8 cellular contexts compared by ENCODE assay signal in genomic region chr9:137028281-137029057, GRCh38. TPM values are rescaled to one million over a fixed set of nuclear protein-coding genes. Genes with fewer than 3 reads are reported as not detected.
DNase-seq lines count a peak whose midpoint lies in the region; ATAC-seq, FAIRE-seq and TF ChIP-seq lines count a peak whose summit lies in the region.

No MANE protein-coding gene starts in this region.

- DNase-seq in NCI-H2081 (lab: John Stamatoyannopoulos, UW) (peak; percentile 68 to 70), NCI-H2081 treated with DMSO at 0.1 percent for 48 hours (lab: John Stamatoyannopoulos, UW) (no peak), SJCRH30 (peak; percentile 57 to 69), cardiac muscle cell (ENCODE audit: low read depth in 1 of 2, low spot score in 1 of 2) (peak; percentile 30 to 89), pancreas (peak in 5 of 6 donors; percentile 59 to 90 (median 71))

- H3K9me3 Mint-ChIP-seq in activated naive CD4-positive, alpha-beta T cell treated with anti-CD3 and anti-CD28 coated beads, Interleukin-2, amount 50 U/mL, for 24 hours: no peaks in the 10 kb centered on the region

- H3K36me3 Mint-ChIP-seq in activated naive CD4-positive, alpha-beta T cell treated with anti-CD3 and anti-CD28 coated beads, Interleukin-2, amount 50 U/mL, for 24 hours: no peaks in the 10 kb centered on the region

- peak; percentile 19 for TF ChIP-seq CTCF in cardiac muscle cell (IDR thresholded peaks at IDR 0.05; ENCODE audit: low read depth, low read length)
- TF ChIP-seq CTCF in pancreas (IDR thresholded peaks at IDR 0.05): peak in 2 of 4 donors; percentile 9 to 27

- no peaks in the 10 kb centered on the region for H3K9me3 ChIP-seq in HUES64 (ENCODE audit: insufficient read depth, low read depth, low read length)
- no peaks in the 10 kb centered on the region for H3K9me3 ChIP-seq in SJCRH30 (replicated peaks)
- no peaks in the 10 kb centered on the region for H3K9me3 ChIP-seq in cardiac muscle cell (ENCODE audit: low read depth)
- no peaks in the 10 kb centered on the region for H3K9me3 ChIP-seq in pancreas

- 4% methylated on average over 95 of the region's 95 CpGs for WGBS in HUES64
- WGBS in pancreas, 2 donors: 0% methylated on average over 67 to 95 of the region's 95 CpGs
- under 1% methylated on average over 95 of the region's 95 CpGs for WGBS in urinary bladder

- H3K27ac ChIP-seq in HUES64 (ENCODE audit: low read depth, low read length): no peak overlapping the region
- H3K27ac ChIP-seq in SJCRH30: no peak overlapping the region
- H3K27ac ChIP-seq in cardiac muscle cell: no peak overlapping the region
- H3K27ac ChIP-seq in pancreas: peak overlapping the region; percentile 13 to 54 (median 30)
- H3K27ac ChIP-seq in urinary bladder (ENCODE audit: low read depth): no peak overlapping the region

- peaks cover 25% of the 10 kb centered on the region for H3K4me1 Mint-ChIP-seq in activated naive CD4-positive, alpha-beta T cell treated with anti-CD3 and anti-CD28 coated beads, Interleukin-2, amount 50 U/mL, for 24 hours

- H3K36me3 ChIP-seq in HUES64 (ENCODE audit: insufficient read depth, low read length): no peaks in the 10 kb centered on the region
- H3K36me3 ChIP-seq in SJCRH30: no peaks in the 10 kb centered on the region
- H3K36me3 ChIP-seq in cardiac muscle cell: no peaks in the 10 kb centered on the region
- H3K36me3 ChIP-seq in pancreas: no peaks in the 10 kb centered on the region
- no peaks in the 10 kb centered on the region for H3K36me3 ChIP-seq in urinary bladder (ENCODE audit: insufficient read depth)

- ATAC-seq in pancreas: peak; percentile 68 to 77 (median 72)

- H3K4me3 ChIP-seq in HUES64 (ENCODE audit: low read length) (peak overlapping the region; percentile 62), SJCRH30 (peak overlapping the region; percentile 48), cardiac muscle cell (peak overlapping the region; percentile 92), pancreas (peak overlapping the region; percentile 49 to 68 (median 58)), urinary bladder (ENCODE audit: low read depth, low read length) (peak overlapping the region; percentile 64)

- H3K27me3 Mint-ChIP-seq in activated naive CD4-positive, alpha-beta T cell treated with anti-CD3 and anti-CD28 coated beads, Interleukin-2, amount 50 U/mL, for 24 hours: no peaks in the 10 kb centered on the region

- peak overlapping the region; percentile 69 for H3K4me3 Mint-ChIP-seq in activated naive CD4-positive, alpha-beta T cell treated with anti-CD3 and anti-CD28 coated beads, Interleukin-2, amount 50 U/mL, for 24 hours

- peak overlapping the region; percentile 41; the same call in 1 of the 2 replicates for H3K9ac ChIP-seq in HUES64 (ENCODE audit: low read depth, low read length)

- no peaks in the 10 kb centered on the region for H3K4me1 ChIP-seq in HUES64 (ENCODE audit: insufficient read depth, low read length)
- peaks cover 26% of the 10 kb centered on the region for H3K4me1 ChIP-seq in SJCRH30
- peaks cover 5% of the 10 kb centered on the region for H3K4me1 ChIP-seq in cardiac muscle cell (ENCODE audit: low read depth)
- peaks cover 15 to 21% (median 17%) of the 10 kb centered on the region in 3 donors for H3K4me1 ChIP-seq in pancreas
- no peaks in the 10 kb centered on the region for H3K4me1 ChIP-seq in urinary bladder (ENCODE audit: insufficient read depth)

- intact Hi-C loops in pancreas (cut with DNase I): loop anchor here in 1 of 3 donors (10.0 kb wide), 1 partner anchor 74 kb away; the partner anchor contains the start of gene LCN12

- no peak for FAIRE-seq in pancreas (lab: Jason Lieb, UNC)

- peak overlapping the region; percentile 65 for H3K27ac Mint-ChIP-seq in activated naive CD4-positive, alpha-beta T cell treated with anti-CD3 and anti-CD28 coated beads, Interleukin-2, amount 50 U/mL, for 24 hours

- H3K27me3 ChIP-seq in HUES64 (ENCODE audit: insufficient read depth, low read length) (peaks cover 22% of the 10 kb centered on the region), SJCRH30 (peaks cover 18% of the 10 kb centered on the region), cardiac muscle cell (no peaks in the 10 kb centered on the region), pancreas (no peaks in the 10 kb centered on the region)

RNA-seq across cellular contexts. Expression of gene ABCA2, which starts 0.4 kb away (rescaled TPM):
- polyA plus RNA-seq in HUES64 (2013, experiment 1 of 2): 5.8 TPM
- polyA plus RNA-seq in HUES64 (2013, experiment 2 of 2): 9.6 TPM
- total RNA-seq in SJCRH30 (2014; rRNA removed; shearing (Covaris generic)): 4.0 and 4.6 TPM in 2 replicates
- total RNA-seq in cardiac muscle cell: 48.7 and 56.7 TPM in 2 replicates
- 30.5 and 33.3 TPM in 2 replicates for polyA plus RNA-seq in cardiac muscle cell
- total RNA-seq in pancreas: 10 to 100 TPM; 16.2 to 32.6 (median 25.4) TPM
- 10 to 100 TPM; 70.4 to 80.0 TPM for polyA plus RNA-seq in pancreas
- 11.1 TPM for total RNA-seq in urinary bladder
- 30.8 TPM for polyA plus RNA-seq in urinary bladder

RNA-seq across cellular contexts. Expression of gene FUT7, which starts 3.4 kb away (rescaled TPM):
- polyA plus RNA-seq in HUES64 (2013, experiment 1 of 2): not detected
- polyA plus RNA-seq in HUES64 (2013, experiment 2 of 2): not detected
- not detected in 2 replicates for total RNA-seq in SJCRH30 (2014; rRNA removed; shearing (Covaris generic))
- total RNA-seq in cardiac muscle cell (not detected in 2 replicates), pancreas (under 1 TPM in 2 of 6 donors, not detected in 4; 0.18 to 0.19 TPM), urinary bladder (not detected)
- polyA plus RNA-seq in cardiac muscle cell (not detected in 2 replicates), pancreas (under 1 TPM in 1 of 2 donors, not detected in 1; 0.12 TPM), urinary bladder (0.18 TPM)

RNA-seq across cellular contexts. Expression of gene NPDC1, which starts 17.5 kb away (rescaled TPM):
- 16.3 TPM for polyA plus RNA-seq in HUES64 (2013, experiment 1 of 2)
- 17.0 TPM for polyA plus RNA-seq in HUES64 (2013, experiment 2 of 2)
- total RNA-seq in SJCRH30 (2014; rRNA removed; shearing (Covaris generic)): 0.51 and 0.91 TPM in 2 replicates
- 40.8 and 65.1 TPM in 2 replicates for total RNA-seq in cardiac muscle cell
- polyA plus RNA-seq in cardiac muscle cell: 83.5 and 94.9 TPM in 2 replicates
- 10 to 100 TPM; 31.5 to 70.9 (median 36.8) TPM for total RNA-seq in pancreas
- 100 to 1,000 TPM; 183 to 328 TPM for polyA plus RNA-seq in pancreas
- total RNA-seq in urinary bladder: 17.9 TPM
- polyA plus RNA-seq in urinary bladder: 120 TPM

RNA-seq across cellular contexts. Expression of gene ENTPD2, which starts 25.4 kb away (rescaled TPM):
- 0.30 TPM for polyA plus RNA-seq in HUES64 (2013, experiment 1 of 2)
- polyA plus RNA-seq in HUES64 (2013, experiment 2 of 2): 0.70 TPM
- total RNA-seq in SJCRH30 (2014; rRNA removed; shearing (Covaris generic)): 1.9 and 2.0 TPM in 2 replicates
- total RNA-seq in cardiac muscle cell (not detected in 2 replicates), pancreas (1 to 10 TPM in 5 of 6 donors, under 1 TPM in 1; 0.91 to 4.5 (median 2.0) TPM), urinary bladder (6.4 TPM)
- polyA plus RNA-seq in cardiac muscle cell (not detected in 2 replicates), pancreas (1 to 10 TPM; 4.5 to 6.5 TPM), urinary bladder (2.8 TPM)

RNA-seq across cellular contexts. Expression of gene CLIC3, which starts 32.1 kb away (rescaled TPM):
- polyA plus RNA-seq in HUES64 (2013, experiment 1 of 2): not detected
- polyA plus RNA-seq in HUES64 (2013, experiment 2 of 2): not detected
- 0.28 and 0.55 TPM in 2 replicates for total RNA-seq in SJCRH30 (2014; rRNA removed; shearing (Covaris generic))
- total RNA-seq in cardiac muscle cell (not detected in 2 replicates), pancreas (under 1 TPM in 5 of 6 donors, not detected in 1; 0.24 to 0.44 (median 0.38) TPM), urinary bladder (3.6 TPM)
- polyA plus RNA-seq in cardiac muscle cell (0.75 and 0.87 TPM in 2 replicates), pancreas (1 to 10 TPM; 1.1 to 1.3 TPM), urinary bladder (11.0 TPM)

Comparison
In these comparisons a context has a peak if more than half of its experiments do, and no peak if none do; other contexts are left out.
1. H3K27ac ChIP-seq: peak in pancreas (4 of 4); none in HUES64 (single experiment), SJCRH30 (single experiment), cardiac muscle cell (single experiment) and urinary bladder (single experiment).
2. Peak in every context shown above with its lines, with median percentiles within 50 percentile points of each other: H3K4me3 ChIP-seq.